8 cellular contexts compared by ENCODE assay signal in the genomic region with DNA sequence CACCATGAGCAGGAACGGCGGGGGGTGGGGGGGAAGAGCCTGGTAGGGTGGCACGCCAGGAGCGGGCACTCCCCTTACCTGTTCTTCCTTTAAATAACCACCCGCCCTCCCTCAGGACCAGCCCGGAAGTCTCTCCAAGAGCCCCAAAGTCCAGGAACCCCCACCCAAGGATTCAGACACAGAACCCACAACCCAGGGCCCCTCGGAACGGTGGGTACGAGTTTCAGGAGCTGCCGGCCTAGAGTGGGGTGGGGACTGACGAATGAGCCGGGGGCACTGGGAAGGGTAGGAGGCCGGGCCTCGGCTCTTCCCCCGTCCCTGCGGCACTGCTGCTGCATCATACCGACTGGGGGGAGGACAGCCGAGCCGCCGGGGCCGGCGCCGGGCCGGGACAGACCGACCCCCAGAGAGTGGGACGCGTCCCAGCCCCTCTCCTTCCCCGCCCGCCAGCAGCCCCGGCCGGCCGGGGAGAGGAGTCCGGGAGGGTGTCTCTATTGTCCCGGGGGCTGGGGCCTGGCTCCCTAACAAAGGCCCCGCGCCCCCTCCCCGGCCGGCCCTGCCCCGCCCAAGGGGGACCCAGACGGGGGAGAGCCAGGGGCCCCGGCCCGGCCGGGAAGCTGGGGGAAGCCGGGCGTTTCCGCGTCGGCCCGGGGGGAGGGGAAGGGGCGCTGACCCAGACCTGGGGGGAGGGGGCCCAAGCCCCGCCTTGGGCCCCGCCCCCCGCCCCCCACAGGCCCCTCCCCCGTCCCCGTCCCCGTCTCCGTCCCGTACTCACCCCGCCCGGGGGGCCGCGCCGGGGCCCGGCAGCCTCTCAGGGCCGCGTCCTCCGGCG.
DNase-seq lines count a peak whose midpoint lies in the region; ATAC-seq and TF ChIP-seq lines count a peak whose summit lies in the region.

No MANE protein-coding gene starts in this region.

- no peaks in the 10 kb centered on the region for H3K9me3 ChIP-seq in neutrophil

- TF ChIP-seq CTCF in RWPE1 (conservative IDR thresholded peaks at IDR 0.05; ENCODE audit: low read depth) (no peak), neutrophil (IDR thresholded peaks at IDR 0.05) (no peak)

- ATAC-seq in GM19043 (IDR thresholded peaks at IDR 0.05; ENCODE audit: low read depth, unreplicated experiment) (peak; percentile 2), HG03159 (IDR thresholded peaks at IDR 0.05; ENCODE audit: unreplicated experiment) (peak; percentile 19)

- no peaks in the 10 kb centered on the region for H3K9me3 Mint-ChIP-seq in activated naive CD4-positive, alpha-beta T cell treated with anti-CD3 and anti-CD28 coated beads, Interleukin-2, amount 10 ng/mL, durations not matched to agents 7 days and 5 days

- peaks cover 51% of the 10 kb centered on the region for H3K4me1 Mint-ChIP-seq in activated naive CD4-positive, alpha-beta T cell treated with anti-CD3 and anti-CD28 coated beads, Interleukin-2, amount 10 ng/mL, durations not matched to agents 7 days and 5 days

- H3K36me3 Mint-ChIP-seq in activated naive CD4-positive, alpha-beta T cell treated with anti-CD3 and anti-CD28 coated beads, Interleukin-2, amount 10 ng/mL, durations not matched to agents 7 days and 5 days, result peaks cover 33% of the 10 kb centered on the region

- H3K27ac ChIP-seq in RWPE1, result peak overlapping the region; percentile 99
- peak overlapping the region; percentile 100 for H3K27ac ChIP-seq in neutrophil

- H3K4me1 ChIP-seq in neutrophil (ENCODE audit: control insufficient read depth in 1 of 2, insufficient read depth in 1 of 2, low read depth in 1 of 2, low read length in 1 of 2), result peaks cover 41 to 43% of the 10 kb centered on the region in 2 experiments

- no peaks in the 10 kb centered on the region for H3K27me3 Mint-ChIP-seq in activated naive CD4-positive, alpha-beta T cell treated with anti-CD3 and anti-CD28 coated beads, Interleukin-2, amount 10 ng/mL, durations not matched to agents 7 days and 5 days

- peak; percentile 88 for DNase-seq in AG20443 (ENCODE audit: low spot score)
- peak; percentile 88 for DNase-seq in RWPE1 (ENCODE audit: low spot score)
- DNase-seq in activated naive CD4-positive, alpha-beta T cell treated with anti-CD3 and anti-CD28 coated beads, Interleukin-2, amount 10 ng/mL, durations not matched to agents 7 days and 5 days, result peak; percentile 76
- peak; percentile 73 for DNase-seq in glomerular visceral epithelial cell (ENCODE audit: extremely low spot score)
- no peak for DNase-seq in 8988T

- POLR2A ChIA-PET in RWPE1 (lab: Yijun Ruan, JAX; ENCODE audit: low non-redundant PET), result interaction anchor here (0.5 to 1.4 kb wide), 2 partner anchors 12 to 19 kb away, joined by 3 read pairs; a partner anchor contains a TSS

- H3K4me3 ChIP-seq in neutrophil (ENCODE audit: low read depth in 1 of 2, low read length in 1 of 2), result peak overlapping the region; percentile 80 to 93

- no peaks in the 10 kb centered on the region for H3K27me3 ChIP-seq in neutrophil

- H3K4me3 Mint-ChIP-seq in activated naive CD4-positive, alpha-beta T cell treated with anti-CD3 and anti-CD28 coated beads, Interleukin-2, amount 10 ng/mL, durations not matched to agents 7 days and 5 days, result peak overlapping the region; percentile 93

- peaks cover 36% of the 10 kb centered on the region for H3K36me3 ChIP-seq in neutrophil

- peak overlapping the region; percentile 99 for H3K27ac Mint-ChIP-seq in activated naive CD4-positive, alpha-beta T cell treated with anti-CD3 and anti-CD28 coated beads, Interleukin-2, amount 10 ng/mL, durations not matched to agents 7 days and 5 days

- CTCF ChIA-PET in RWPE1 (lab: Yijun Ruan, JAX), result no interaction called here
- CTCF ChIA-PET in activated naive CD4-positive, alpha-beta T cell treated with anti-CD3 and anti-CD28 coated beads, Interleukin-2, amount 10 ng/mL, durations not matched to agents 7 days and 5 days (lab: Charles Lee), result interaction anchor here (1.0 to 1.3 kb wide), 5 partner anchors 10 to 17 kb away, joined by 3 to 6 read pairs (median 4); a partner anchor contains a TSS
